In genomic region chr10:5959116-5959515, GRCh38 we compare ENCODE assay signal across 13 cellular contexts.
"Had no signal": no experiment of that assay in that cellular context is flagged by ENCODE, and none has a peak within 500 bp of the region (broad histone marks: within the 10 kb centered on the region; RNA-seq: fewer than 3 reads in every experiment).

No MANE protein-coding gene starts in this region.

- H3K4me2 ChIP-seq: smooth muscle cell had no signal

- H3K4me1 ChIP-seq: right atrium auricular region had no signal

- H3K27ac ChIP-seq: cardiac muscle cell, right atrium auricular region had no signal

- H3K9me3 ChIP-seq: right atrium auricular region had no signal

- DNase-seq: activated CD4-positive, alpha-beta T cell treated with anti-CD3 and anti-CD28 coated beads, Interleukin-2, amount 10 ng/mL, durations not matched to agents 24 days and 14 days; activated CD4-positive, CD25-positive, alpha-beta regulatory T cell; activated CD8-positive, alpha-beta memory T cell treated with anti-CD3 and anti-CD28 coated beads for 24 hours; activated naive CD4-positive, alpha-beta T cell treated with anti-CD3 and anti-CD28 coated beads for 36 hours; cortex of kidney; effector CD4-positive, alpha-beta T cell; foreskin fibroblast; glutamatergic neuron; T-helper 17 cell had no signal

- H3K4me3 ChIP-seq: cardiac muscle cell, right atrium auricular region, smooth muscle cell had no signal

- H3K27me3 ChIP-seq: cardiac muscle cell, right atrium auricular region had no signal

- ATAC-seq: natural killer cell treated with Interleukin-12 subunit alpha and Interleukin-12 subunit beta and Interleukin-15 and Interleukin-18, amount 100 ng/mL, for 72 hours; T-helper 17 cell had no signal

- H3K36me3 ChIP-seq: cardiac muscle cell, right atrium auricular region had no signal
